In genomic region chr16:729768-730665, GRCh38 we compare ENCODE assay signal across 19 cellular contexts. TPM values are rescaled to one million over a fixed set of nuclear protein-coding genes. Genes with fewer than 3 reads are reported as not detected.
DNase-seq lines count a peak whose midpoint lies in the region; ATAC-seq, FAIRE-seq and TF ChIP-seq lines count a peak whose summit lies in the region.
"Had no signal": no experiment of that assay in that cellular context is flagged by ENCODE, and none has a peak within 500 bp of the region (broad histone marks: within the 10 kb centered on the region; RNA-seq: fewer than 3 reads in every experiment).

No MANE protein-coding gene starts in this region.

- H3K36me3 ChIP-seq in BE2C (peaks cover 45% of the 10 kb centered on the region), PC-3 (ENCODE audit: low read depth, low read length) (no peaks in the 10 kb centered on the region; the same call in 1 of the 2 replicates), HepG2 (replicated peaks in 1 of 2; ENCODE audit: control insufficient read depth in 1 of 2, insufficient read depth in 2 of 2, low read length in 2 of 2) (peaks cover 3 to 8% of the 10 kb centered on the region in 2 experiments; a peak in 2 of 5 replicates)
- H3K36me3 ChIP-seq in CD8-positive, alpha-beta T cell (ENCODE audit: insufficient read depth, low read length), result peaks cover 9% of the 10 kb centered on the region

- WGBS in HepG2 (ENCODE audit: low lambda C conversion rate), result 96% methylated on average over 16 of the region's 37 CpGs

- no peak for ATAC-seq in CD8-positive, alpha-beta T cell
- ATAC-seq in PC-3 (no peak), HepG2 (no peak), HG03442 (IDR thresholded peaks at IDR 0.05; ENCODE audit: unreplicated experiment) (no peak), HG02642 (IDR thresholded peaks at IDR 0.05; ENCODE audit: poor library complexity, unreplicated experiment) (no peak)
- ATAC-seq: activated naive CD4-positive, alpha-beta T cell treated with anti-CD3 and anti-CD28 coated beads, Interleukin-2, amount 50 U/mL, for 72 hours had no signal

- CTCF ChIA-PET in CD8-positive, alpha-beta T cell (lab: Charles Lee), result interaction anchor here (2.9 to 16.2 kb wide), 3 partner anchors 11 to 12 kb away, joined by 12 to 353 read pairs (median 20); partner anchors contain the start of genes ANTKMT, CCDC78, CIAO3 and METRN
- CTCF ChIA-PET in PC-3 (lab: Charles Lee) (no interaction called here), HepG2 (lab: Yijun Ruan, JAX; ENCODE audit: low intra/inter-chr PET ratio, low total read pairs) (no interaction called here)

- H4K20me1 ChIP-seq in PC-3 (ENCODE audit: low read length) (no peaks in the 10 kb centered on the region), HepG2 (ENCODE audit: insufficient read depth, low read length) (0 out of 2 replicates have a peak, but pooled peaks cover 2% of the 10 kb centered on the region)

- H3K9ac ChIP-seq in PC-3 (ENCODE audit: low read length) (no peak overlapping the region), HepG2 (ENCODE audit: insufficient read depth, low read depth, low read length) (no peak overlapping the region)

- no peak for TF ChIP-seq EP300 in HepG2 (IDR thresholded peaks at IDR 0.05; ENCODE audit: low read depth in 2 of 2, low read length in 2 of 2)
- no peak for TF ChIP-seq EP300 in HepG2 (CRISPR knock-in tag; IDR thresholded peaks at IDR 0.05; ENCODE audit: borderline replicate concordance)

- H3K79me2 ChIP-seq in PC-3 (ENCODE audit: low read length), result 0 out of 2 replicates have a peak, but pooled peaks cover 9% of the 10 kb centered on the region
- H3K79me2 ChIP-seq in HepG2 (ENCODE audit: insufficient read depth, low read length), result no peaks in the 10 kb centered on the region

- TF ChIP-seq CTCF in BE2C (IDR thresholded peaks at IDR 0.05; ENCODE audit: low read depth, low read length), result no peak
- no peak for TF ChIP-seq CTCF in CD8-positive, alpha-beta T cell (IDR thresholded peaks at IDR 0.05)
- no peak for TF ChIP-seq CTCF in PC-3 (conservative IDR thresholded peaks at IDR 0.05; ENCODE audit: low read depth, low read length)
- TF ChIP-seq CTCF in HepG2 (CRISPR knock-in tag; IDR thresholded peaks at IDR 0.05), result no peak

- POLR2A ChIA-PET in CD8-positive, alpha-beta T cell (lab: Charles Lee), result interaction anchor here (0.8 to 3.4 kb wide), 4 partner anchors 9 to 14 kb away, joined by 3 to 16 read pairs (median 4); partner anchors contain the start of genes ANTKMT and CIAO3
- POLR2A ChIA-PET in PC-3 (lab: Charles Lee; ENCODE audit: unreplicated experiment) (no interaction called here), HepG2 (lab: Yijun Ruan, JAX) (interaction anchor here (1.3 to 2.0 kb wide), 2 partner anchors 9 to 10 kb away, joined by 4 to 7 read pairs; partner anchors contain the start of genes ANTKMT and CIAO3)

- peaks cover 19% of the 10 kb centered on the region for H3K36me3 Mint-ChIP-seq in CD8-positive, alpha-beta T cell
- H3K36me3 Mint-ChIP-seq: activated naive CD4-positive, alpha-beta T cell treated with anti-CD3 and anti-CD28 coated beads, Interleukin-2, amount 50 U/mL, for 72 hours had no signal

- H3K4me2 ChIP-seq in PC-3 (ENCODE audit: low read length) (no peak overlapping the region), HepG2 (ENCODE audit: low read depth, low read length) (no peak overlapping the region)

- no peak overlapping the region for H3K27ac Mint-ChIP-seq in CD8-positive, alpha-beta T cell
- H3K27ac Mint-ChIP-seq: activated naive CD4-positive, alpha-beta T cell treated with anti-CD3 and anti-CD28 coated beads, Interleukin-2, amount 50 U/mL, for 72 hours had no signal

- no peak overlapping the region for H3K27ac ChIP-seq in CD8-positive, alpha-beta T cell (ENCODE audit: low read depth, low read length)
- H3K27ac ChIP-seq in PC-3 (ENCODE audit: low read length), result no peak overlapping the region
- no peak overlapping the region for H3K27ac ChIP-seq in HepG2 (ENCODE audit: extremely low read length, insufficient read depth, low read length)
- H3K27ac ChIP-seq: esophagus squamous epithelium, right atrium auricular region had no signal

- H3K4me1 ChIP-seq in BE2C (peaks cover 7% of the 10 kb centered on the region), PC-3 (ENCODE audit: insufficient read depth, low read length) (peaks cover 8% of the 10 kb centered on the region; the same call in 1 of the 2 replicates), HepG2 (ENCODE audit: insufficient read depth, low read length) (peaks cover 11% of the 10 kb centered on the region)
- H3K4me1 ChIP-seq in CD8-positive, alpha-beta T cell (ENCODE audit: insufficient read depth, low read length), result peaks cover 14% of the 10 kb centered on the region

- H3K9me3 Mint-ChIP-seq in CD8-positive, alpha-beta T cell, result no peaks in the 10 kb centered on the region
- H3K9me3 Mint-ChIP-seq: activated naive CD4-positive, alpha-beta T cell treated with anti-CD3 and anti-CD28 coated beads, Interleukin-2, amount 50 U/mL, for 72 hours had no signal

- TF ChIP-seq RAD21 in HepG2 (CRISPR knock-in tag; IDR thresholded peaks at IDR 0.05), result no peak

- no peak for FAIRE-seq in HepG2 (lab: Jason Lieb, UNC)
- FAIRE-seq: D721Med had no signal

- BruUV-seq in PC-3 (replicated peaks; lab: Mats Ljungman, UMichigan) (no TSS peak), HepG2 (replicated peaks; lab: Mats Ljungman, UMichigan) (no TSS peak)

- no peaks in the 10 kb centered on the region for H3K27me3 Mint-ChIP-seq in CD8-positive, alpha-beta T cell (ENCODE audit: low read depth)

- TF ChIP-seq POLR2A in HepG2 (IDR thresholded peaks at IDR 0.05; ENCODE audit: insufficient read depth in 1 of 2, low read depth in 2 of 2, low read length in 2 of 2), result peak in 1 of 2 experiments; percentile 14; a peak in 1 of 4 replicates

- H2AFZ ChIP-seq in PC-3 (ENCODE audit: low read length), result no peak overlapping the region
- H2AFZ ChIP-seq in HepG2 (ENCODE audit: low read length), result no peak overlapping the region

- peaks cover 9% of the 10 kb centered on the region for H3K4me1 Mint-ChIP-seq in CD8-positive, alpha-beta T cell (ENCODE audit: low read depth)

- no peak for DNase-seq in BE2C
- peak in 3 of 7 experiments; percentile 4 to 49 (median 20) for DNase-seq in CD8-positive, alpha-beta T cell
- no peak for DNase-seq in PC-3
- DNase-seq in HepG2 (ENCODE audit: low spot score), result no peak
- DNase-seq in NCI-H2029 (lab: John Stamatoyannopoulos, UW), result no peak
- DNase-seq: activated T-cell treated with anti-CD3 and anti-CD28 coated beads for 4 hours; effector CD8-positive, alpha-beta T cell; EL; esophagus squamous epithelium; NCI-H1092 treated with DMSO at 0.1 percent for 48 hours; NCI-H2107; NCI-H510A treated with DMSO at 0.1 percent for 48 hours; occipital lobe; stimulated activated CD8-positive, alpha-beta memory T cell treated with anti-CD3 and anti-CD28 coated beads, Interleukin-4, amount 100 ng/mL, for 48 hours had no signal

- in situ Hi-C loops in HepG2 (cut with HindIII; ENCODE audit: extremely low pct_ligation_motif_present, low pct_unique_long_range_greater_than_20kb), result no loop called here

- H3F3A ChIP-seq in PC-3 (ENCODE audit: low read length, unreplicated experiment), result peaks cover 3% of the 10 kb centered on the region

- H3K4me3 Mint-ChIP-seq in CD8-positive, alpha-beta T cell, result peak overlapping the region; percentile 37

- H3K27me3 ChIP-seq in BE2C (no peaks in the 10 kb centered on the region), PC-3 (ENCODE audit: low read length) (no peaks in the 10 kb centered on the region), HepG2 (ENCODE audit: control insufficient read depth in 1 of 2, insufficient read depth in 2 of 2, low read length in 2 of 2) (peaks cover 0 to 3% of the 10 kb centered on the region in 2 experiments; a peak in 1 of 5 replicates)
- H3K27me3 ChIP-seq in CD8-positive, alpha-beta T cell (ENCODE audit: insufficient read depth, low read length), result no peaks in the 10 kb centered on the region
- H3K27me3 ChIP-seq: right atrium auricular region had no signal

- intact Hi-C loops in CD8-positive, alpha-beta T cell (cut with DNase I, micrococcal nuclease), result no loop called here
- intact Hi-C loops in PC-3 (cut with micrococcal nuclease) (no loop called here), HepG2 (cut with micrococcal nuclease; ENCODE audit: unreplicated experiment) (no loop called here)

- H3K4me3 ChIP-seq in BE2C (ENCODE audit: low read depth, low read length), result peak overlapping the region; percentile 83; the same call in 1 of the 2 replicates
- no peak overlapping the region for H3K4me3 ChIP-seq in CD8-positive, alpha-beta T cell (ENCODE audit: low read depth, low read length)
- peak overlapping the region; percentile 66; the same call in 1 of the 2 replicates for H3K4me3 ChIP-seq in PC-3 (ENCODE audit: low read length)
- H3K4me3 ChIP-seq in HepG2 (replicated peaks in 1 of 3; ENCODE audit: insufficient read depth in 1 of 3, low read depth in 2 of 3, low read length in 3 of 3), result no peak overlapping the region
- H3K4me3 ChIP-seq: esophagus squamous epithelium, right atrium auricular region had no signal

- H3K9me2 ChIP-seq in PC-3 (replicated peaks; ENCODE audit: low read length), result no peaks in the 10 kb centered on the region

- H3K9me3 ChIP-seq in BE2C, result no peaks in the 10 kb centered on the region
- no peaks in the 10 kb centered on the region for H3K9me3 ChIP-seq in CD8-positive, alpha-beta T cell (ENCODE audit: low read length)
- H3K9me3 ChIP-seq in PC-3 (ENCODE audit: low read length), result no peaks in the 10 kb centered on the region
- no peaks in the 10 kb centered on the region for H3K9me3 ChIP-seq in HepG2 (ENCODE audit: low read length)
- H3K9me3 ChIP-seq: esophagus squamous epithelium, right atrium auricular region had no signal

RNA-seq across cellular contexts. Expression of gene HAGHL, which starts 3.1 kb away (rescaled TPM):
- polyA plus RNA-seq in BE2C (2012; ENCODE audit: insufficient read depth, insufficient read length, low read depth), result 205 TPM
- 10 to 100 TPM; 17.5 to 21.8 TPM for total RNA-seq in CD8-positive, alpha-beta T cell
- total RNA-seq in PC-3 (2014; rRNA removed) (16.4 and 19.4 TPM in 2 replicates), HepG2 (2016; rRNA removed; fragmentation: Illumina TruSeq; extraction: Trizol) (3.4 and 4.7 TPM in 2 replicates)
- total RNA-seq in HepG2 (2016; cell fraction: cytosol; rRNA removed; fragmentation: Illumina TruSeq; extraction: Trizol; ENCODE audit: low read depth), result 2.0 and 3.1 TPM in 2 replicates
- total RNA-seq in HepG2 (2016; cell fraction: insoluble cytoplasmic fraction; rRNA removed; fragmentation: Illumina TruSeq; extraction: Trizol), result 3.0 and 4.0 TPM in 2 replicates
- total RNA-seq in HepG2 (2016; cell fraction: membrane; rRNA removed; fragmentation: Illumina TruSeq; extraction: Trizol), result 2.4 and 3.1 TPM in 2 replicates
- 2.0 and 3.3 TPM in 2 replicates for total RNA-seq in HepG2 (2016; cell fraction: nucleus; rRNA removed; fragmentation: Illumina TruSeq; extraction: Trizol)
- 8.4 and 12.7 TPM in 2 replicates for polyA plus RNA-seq in HepG2 (2011; rRNA removed)
- polyA plus RNA-seq in HepG2 (2011; cell fraction: cytosol; rRNA removed), result 5.6 and 13.2 TPM in 2 replicates
- polyA plus RNA-seq in HepG2 (2011; cell fraction: nucleus; rRNA removed), result 160 and 166 TPM in 2 replicates
- 2.9 and 5.9 TPM in 2 replicates for polyA plus RNA-seq in HepG2 (2012)
- polyA plus RNA-seq in HepG2 (2016; cell fraction: cytosol; fragmentation: Illumina TruSeq; extraction: Trizol; ENCODE audit: low read depth), result 1.6 and 3.1 TPM in 2 replicates
- 3.2 and 3.5 TPM in 2 replicates for polyA plus RNA-seq in HepG2 (2016; cell fraction: insoluble cytoplasmic fraction; fragmentation: Illumina TruSeq; extraction: Trizol; ENCODE audit: low read depth)
- 1.8 and 2.5 TPM in 2 replicates for polyA plus RNA-seq in HepG2 (2016; cell fraction: membrane; fragmentation: Illumina TruSeq; extraction: Trizol; ENCODE audit: low read depth)
- polyA plus RNA-seq in HepG2 (2016; cell fraction: nucleus; fragmentation: Illumina TruSeq; extraction: Trizol; ENCODE audit: insufficient read depth, low read depth), result 9.9 and 13.3 TPM in 2 replicates
- 6.6 and 10.5 TPM in 2 replicates for polyA minus RNA-seq in HepG2 (2011; rRNA and poly(A)+ RNA removed; ENCODE audit: low replicate concordance)
- 3.3 and 4.7 TPM in 2 replicates for polyA minus RNA-seq in HepG2 (2011; cell fraction: cytosol; rRNA and poly(A)+ RNA removed)
- 3.4 and 7.1 TPM in 2 replicates for polyA minus RNA-seq in HepG2 (2011; cell fraction: nucleus; rRNA and poly(A)+ RNA removed)

RNA-seq across cellular contexts. Expression of gene CCDC78, which starts 3.8 kb away (rescaled TPM):
- polyA plus RNA-seq in BE2C (2012; ENCODE audit: insufficient read depth, insufficient read length, low read depth), result 26.4 TPM
- total RNA-seq in CD8-positive, alpha-beta T cell, result 1 to 10 TPM; 3.6 to 5.5 TPM
- total RNA-seq in PC-3 (2014; rRNA removed), result 3.3 and 5.8 TPM in 2 replicates
- total RNA-seq in HepG2 (2016; rRNA removed; fragmentation: Illumina TruSeq; extraction: Trizol), result 0.53 TPM in 1 of 2 replicates, not detected in the other
- 0.09 and 0.40 TPM in 2 replicates for total RNA-seq in HepG2 (2016; cell fraction: cytosol; rRNA removed; fragmentation: Illumina TruSeq; extraction: Trizol; ENCODE audit: low read depth)
- total RNA-seq in HepG2 (2016; cell fraction: insoluble cytoplasmic fraction; rRNA removed; fragmentation: Illumina TruSeq; extraction: Trizol), result 0.48 TPM in 1 of 2 replicates, not detected in the other
- total RNA-seq in HepG2 (2016; cell fraction: membrane; rRNA removed; fragmentation: Illumina TruSeq; extraction: Trizol), result 0.28 TPM in 2 replicates
- 0.34 and 1.4 TPM in 2 replicates for total RNA-seq in HepG2 (2016; cell fraction: nucleus; rRNA removed; fragmentation: Illumina TruSeq; extraction: Trizol)
- 1.5 and 1.7 TPM in 2 replicates for polyA plus RNA-seq in HepG2 (2011; rRNA removed)
- 0.26 and 0.44 TPM in 2 replicates for polyA plus RNA-seq in HepG2 (2011; cell fraction: cytosol; rRNA removed)
- polyA plus RNA-seq in HepG2 (2011; cell fraction: nucleus; rRNA removed), result 17.5 and 23.8 TPM in 2 replicates
- 1.0 and 2.1 TPM in 2 replicates for polyA plus RNA-seq in HepG2 (2012)
- 0.11 and 0.18 TPM in 2 replicates for polyA plus RNA-seq in HepG2 (2016; cell fraction: cytosol; fragmentation: Illumina TruSeq; extraction: Trizol; ENCODE audit: low read depth)
- 0.24 and 0.57 TPM in 2 replicates for polyA plus RNA-seq in HepG2 (2016; cell fraction: insoluble cytoplasmic fraction; fragmentation: Illumina TruSeq; extraction: Trizol; ENCODE audit: low read depth)
- not detected in 2 replicates for polyA plus RNA-seq in HepG2 (2016; cell fraction: membrane; fragmentation: Illumina TruSeq; extraction: Trizol; ENCODE audit: low read depth)
- 2.7 and 3.2 TPM in 2 replicates for polyA plus RNA-seq in HepG2 (2016; cell fraction: nucleus; fragmentation: Illumina TruSeq; extraction: Trizol; ENCODE audit: insufficient read depth, low read depth)
- 0.38 and 3.8 TPM in 2 replicates for polyA minus RNA-seq in HepG2 (2011; rRNA and poly(A)+ RNA removed; ENCODE audit: low replicate concordance)
- polyA minus RNA-seq in HepG2 (2011; cell fraction: cytosol; rRNA and poly(A)+ RNA removed), result not detected in 2 replicates
- polyA minus RNA-seq in HepG2 (2011; cell fraction: nucleus; rRNA and poly(A)+ RNA removed), result 0.90 and 1.6 TPM in 2 replicates

RNA-seq across cellular contexts. Expression of gene ANTKMT, which starts 9.1 kb away (rescaled TPM):
- polyA plus RNA-seq in BE2C (2012; ENCODE audit: insufficient read depth, insufficient read length, low read depth), result 205 TPM
- 10 to 100 TPM; 24.7 to 29.6 TPM for total RNA-seq in CD8-positive, alpha-beta T cell
- total RNA-seq in PC-3 (2014; rRNA removed), result 77.3 and 79.0 TPM in 2 replicates
- 17.8 and 47.8 TPM in 2 replicates for total RNA-seq in HepG2 (2016; rRNA removed; fragmentation: Illumina TruSeq; extraction: Trizol)
- 23.3 and 24.5 TPM in 2 replicates for total RNA-seq in HepG2 (2016; cell fraction: cytosol; rRNA removed; fragmentation: Illumina TruSeq; extraction: Trizol; ENCODE audit: low read depth)
- total RNA-seq in HepG2 (2016; cell fraction: insoluble cytoplasmic fraction; rRNA removed; fragmentation: Illumina TruSeq; extraction: Trizol), result 20.4 and 46.4 TPM in 2 replicates
- 26.6 and 30.6 TPM in 2 replicates for total RNA-seq in HepG2 (2016; cell fraction: membrane; rRNA removed; fragmentation: Illumina TruSeq; extraction: Trizol)
- 18.5 and 25.5 TPM in 2 replicates for total RNA-seq in HepG2 (2016; cell fraction: nucleus; rRNA removed; fragmentation: Illumina TruSeq; extraction: Trizol)
- 7.5 and 11.8 TPM in 2 replicates for polyA plus RNA-seq in HepG2 (2011; rRNA removed)
- polyA plus RNA-seq in HepG2 (2011; cell fraction: cytosol; rRNA removed), result 10.6 and 19.3 TPM in 2 replicates
- 47.2 and 48.7 TPM in 2 replicates for polyA plus RNA-seq in HepG2 (2011; cell fraction: nucleus; rRNA removed)
- 4.2 and 8.6 TPM in 2 replicates for polyA plus RNA-seq in HepG2 (2012)
- polyA plus RNA-seq in HepG2 (2016; cell fraction: cytosol; fragmentation: Illumina TruSeq; extraction: Trizol; ENCODE audit: low read depth), result 14.5 and 19.6 TPM in 2 replicates
- 10.3 and 11.6 TPM in 2 replicates for polyA plus RNA-seq in HepG2 (2016; cell fraction: insoluble cytoplasmic fraction; fragmentation: Illumina TruSeq; extraction: Trizol; ENCODE audit: low read depth)
- polyA plus RNA-seq in HepG2 (2016; cell fraction: membrane; fragmentation: Illumina TruSeq; extraction: Trizol; ENCODE audit: low read depth), result 16.4 and 20.3 TPM in 2 replicates
- 33.8 and 45.5 TPM in 2 replicates for polyA plus RNA-seq in HepG2 (2016; cell fraction: nucleus; fragmentation: Illumina TruSeq; extraction: Trizol; ENCODE audit: insufficient read depth, low read depth)
- polyA minus RNA-seq in HepG2 (2011; rRNA and poly(A)+ RNA removed; ENCODE audit: low replicate concordance), result 2.4 and 4.6 TPM in 2 replicates
- polyA minus RNA-seq in HepG2 (2011; cell fraction: cytosol; rRNA and poly(A)+ RNA removed), result 5.2 and 9.3 TPM in 2 replicates
- polyA minus RNA-seq in HepG2 (2011; cell fraction: nucleus; rRNA and poly(A)+ RNA removed), result 9.1 and 10.3 TPM in 2 replicates

RNA-seq across cellular contexts. Expression of gene CIAO3, which starts 10.8 kb away (rescaled TPM):
- 95.2 TPM for polyA plus RNA-seq in BE2C (2012; ENCODE audit: insufficient read depth, insufficient read length, low read depth)
- total RNA-seq in CD8-positive, alpha-beta T cell, result 10 to 100 TPM; 25.7 to 30.0 TPM
- 46.1 and 62.5 TPM in 2 replicates for total RNA-seq in PC-3 (2014; rRNA removed)
- 16.9 and 21.7 TPM in 2 replicates for total RNA-seq in HepG2 (2016; rRNA removed; fragmentation: Illumina TruSeq; extraction: Trizol)
- 7.0 and 7.4 TPM in 2 replicates for total RNA-seq in HepG2 (2016; cell fraction: cytosol; rRNA removed; fragmentation: Illumina TruSeq; extraction: Trizol; ENCODE audit: low read depth)
- total RNA-seq in HepG2 (2016; cell fraction: insoluble cytoplasmic fraction; rRNA removed; fragmentation: Illumina TruSeq; extraction: Trizol), result 15.6 and 20.7 TPM in 2 replicates
- total RNA-seq in HepG2 (2016; cell fraction: membrane; rRNA removed; fragmentation: Illumina TruSeq; extraction: Trizol), result 5.7 and 7.5 TPM in 2 replicates
- 14.7 and 17.4 TPM in 2 replicates for total RNA-seq in HepG2 (2016; cell fraction: nucleus; rRNA removed; fragmentation: Illumina TruSeq; extraction: Trizol)
- 25.0 and 25.2 TPM in 2 replicates for polyA plus RNA-seq in HepG2 (2011; rRNA removed)
- 10.2 and 14.3 TPM in 2 replicates for polyA plus RNA-seq in HepG2 (2011; cell fraction: cytosol; rRNA removed)
- polyA plus RNA-seq in HepG2 (2011; cell fraction: nucleus; rRNA removed), result 96.0 and 123 TPM in 2 replicates
- polyA plus RNA-seq in HepG2 (2012), result 12.1 and 17.0 TPM in 2 replicates
- polyA plus RNA-seq in HepG2 (2016; cell fraction: cytosol; fragmentation: Illumina TruSeq; extraction: Trizol; ENCODE audit: low read depth), result 1.3 and 1.4 TPM in 2 replicates
- 14.0 TPM in 2 replicates for polyA plus RNA-seq in HepG2 (2016; cell fraction: insoluble cytoplasmic fraction; fragmentation: Illumina TruSeq; extraction: Trizol; ENCODE audit: low read depth)
- 3.2 and 3.5 TPM in 2 replicates for polyA plus RNA-seq in HepG2 (2016; cell fraction: membrane; fragmentation: Illumina TruSeq; extraction: Trizol; ENCODE audit: low read depth)
- polyA plus RNA-seq in HepG2 (2016; cell fraction: nucleus; fragmentation: Illumina TruSeq; extraction: Trizol; ENCODE audit: insufficient read depth, low read depth), result 31.2 and 33.5 TPM in 2 replicates
- polyA minus RNA-seq in HepG2 (2011; rRNA and poly(A)+ RNA removed; ENCODE audit: low replicate concordance), result 29.7 and 30.3 TPM in 2 replicates
- polyA minus RNA-seq in HepG2 (2011; cell fraction: cytosol; rRNA and poly(A)+ RNA removed), result 6.2 and 6.9 TPM in 2 replicates
- 44.2 and 47.5 TPM in 2 replicates for polyA minus RNA-seq in HepG2 (2011; cell fraction: nucleus; rRNA and poly(A)+ RNA removed)

RNA-seq across cellular contexts. Expression of gene METRN, which starts 15.1 kb away (rescaled TPM):
- 294 TPM for polyA plus RNA-seq in BE2C (2012; ENCODE audit: insufficient read depth, insufficient read length, low read depth)
- 10 to 100 TPM in 1 of 2 experiments, 1 to 10 TPM in 1; 9.2 to 10.1 TPM for total RNA-seq in CD8-positive, alpha-beta T cell
- 314 and 320 TPM in 2 replicates for total RNA-seq in PC-3 (2014; rRNA removed)
- 27.3 and 46.1 TPM in 2 replicates for total RNA-seq in HepG2 (2016; rRNA removed; fragmentation: Illumina TruSeq; extraction: Trizol)
- total RNA-seq in HepG2 (2016; cell fraction: cytosol; rRNA removed; fragmentation: Illumina TruSeq; extraction: Trizol; ENCODE audit: low read depth), result 309 and 313 TPM in 2 replicates
- 32.7 and 50.4 TPM in 2 replicates for total RNA-seq in HepG2 (2016; cell fraction: insoluble cytoplasmic fraction; rRNA removed; fragmentation: Illumina TruSeq; extraction: Trizol)
- 215 and 243 TPM in 2 replicates for total RNA-seq in HepG2 (2016; cell fraction: membrane; rRNA removed; fragmentation: Illumina TruSeq; extraction: Trizol)
- 17.9 and 18.8 TPM in 2 replicates for total RNA-seq in HepG2 (2016; cell fraction: nucleus; rRNA removed; fragmentation: Illumina TruSeq; extraction: Trizol)
- 25.5 and 34.0 TPM in 2 replicates for polyA plus RNA-seq in HepG2 (2011; rRNA removed)
- polyA plus RNA-seq in HepG2 (2011; cell fraction: cytosol; rRNA removed), result 9.2 and 47.6 TPM in 2 replicates
- 25.3 and 25.6 TPM in 2 replicates for polyA plus RNA-seq in HepG2 (2011; cell fraction: nucleus; rRNA removed)
- 6.0 and 9.7 TPM in 2 replicates for polyA plus RNA-seq in HepG2 (2012)
- polyA plus RNA-seq in HepG2 (2016; cell fraction: cytosol; fragmentation: Illumina TruSeq; extraction: Trizol; ENCODE audit: low read depth), result 285 and 311 TPM in 2 replicates
- 25.1 and 30.0 TPM in 2 replicates for polyA plus RNA-seq in HepG2 (2016; cell fraction: insoluble cytoplasmic fraction; fragmentation: Illumina TruSeq; extraction: Trizol; ENCODE audit: low read depth)
- 167 and 188 TPM in 2 replicates for polyA plus RNA-seq in HepG2 (2016; cell fraction: membrane; fragmentation: Illumina TruSeq; extraction: Trizol; ENCODE audit: low read depth)
- 32.0 and 38.6 TPM in 2 replicates for polyA plus RNA-seq in HepG2 (2016; cell fraction: nucleus; fragmentation: Illumina TruSeq; extraction: Trizol; ENCODE audit: insufficient read depth, low read depth)
- 4.1 and 35.6 TPM in 2 replicates for polyA minus RNA-seq in HepG2 (2011; rRNA and poly(A)+ RNA removed; ENCODE audit: low replicate concordance)
- polyA minus RNA-seq in HepG2 (2011; cell fraction: cytosol; rRNA and poly(A)+ RNA removed), result 14.3 and 15.0 TPM in 2 replicates
- 4.4 and 4.6 TPM in 2 replicates for polyA minus RNA-seq in HepG2 (2011; cell fraction: nucleus; rRNA and poly(A)+ RNA removed)

Comparison
In these comparisons a context has a peak if more than half of its experiments do, and no peak if none do; other contexts are left out.
1. H3K4me3 ChIP-seq: peak in BE2C (single experiment) and PC-3 (single experiment); none in CD8-positive, alpha-beta T cell (single experiment) and HepG2 (0 of 3).